In genomic region chr16:22355487-22355908, GRCh38 we compare ENCODE assay signal across 15 cellular contexts. TPM values are rescaled to one million over a fixed set of nuclear protein-coding genes. Genes with fewer than 3 reads are reported as not detected.
DNase-seq lines count a peak whose midpoint lies in the region; ATAC-seq and TF ChIP-seq lines count a peak whose summit lies in the region.
"Had no signal": no experiment of that assay in that cellular context is flagged by ENCODE, and none has a peak within 500 bp of the region (broad histone marks: within the 10 kb centered on the region; RNA-seq: fewer than 3 reads in every experiment).

No MANE protein-coding gene starts in this region.

- POLR2A ChIA-PET in IMR-90 (lab: Charles Lee; ENCODE audit: unreplicated experiment) = no interaction called here
- POLR2A ChIA-PET in activated CD8-positive, alpha-beta T cell treated with anti-CD3 and anti-CD28 coated beads, Interleukin-2, amount 10 ng/mL, durations not matched to agents 7 days and 5 days (lab: Charles Lee) = interaction anchor here (5.8 to 7.7 kb wide), 2 partner anchors 14 to 19 kb away, joined by 25 to 158 read pairs; partner anchors contain the start of gene CDR2

- peak overlapping the region; percentile 58; the same call in 1 of the 2 replicates for H3K27ac ChIP-seq in IMR-90 (ENCODE audit: insufficient read depth, low read length)
- H3K27ac ChIP-seq: foreskin keratinocyte, prostate gland had no signal

- H3K14ac ChIP-seq in IMR-90 (replicated peaks; ENCODE audit: low read depth, low read length) = no peak overlapping the region

- H3K9me3 Mint-ChIP-seq in activated T-cell treated with anti-CD3 and anti-CD28 coated beads, Interleukin-2, amount 50 U/mL, for 72 hours = no peaks in the 10 kb centered on the region
- no peaks in the 10 kb centered on the region for H3K9me3 Mint-ChIP-seq in activated CD8-positive, alpha-beta T cell treated with anti-CD3 and anti-CD28 coated beads, Interleukin-2, amount 10 ng/mL, durations not matched to agents 7 days and 5 days (ENCODE audit: insufficient read depth)
- H3K9me3 Mint-ChIP-seq in stimulated activated memory B cell treated with anti-CD40 and anti-IgM and Interleukin-4, amounts not matched to agents 10 μg/mL and 1 μg/mL and 100 μg/mL, for 72 hours = no peaks in the 10 kb centered on the region
- H3K9me3 Mint-ChIP-seq: immature natural killer cell had no signal

- H3K79me1 ChIP-seq in IMR-90 (ENCODE audit: low read depth in 1 of 2, low read length in 2 of 2) = peaks cover 23 to 75% of the 10 kb centered on the region in 2 experiments

- H3K23ac ChIP-seq in IMR-90 (ENCODE audit: low read depth, low read length) = no peak overlapping the region; the same call in 1 of the 2 replicates

- no peak overlapping the region for H2BK15ac ChIP-seq in IMR-90 (ENCODE audit: low read depth, low read length)

- H3K4me2 ChIP-seq in IMR-90 (ENCODE audit: low read depth, low read length) = no peak overlapping the region

- peaks cover 17% of the 10 kb centered on the region for H3K9me1 ChIP-seq in IMR-90 (ENCODE audit: insufficient read depth, low read length)

- no peak for TF ChIP-seq RAD21 in IMR-90 (IDR thresholded peaks at IDR 0.05; ENCODE audit: low read length)

- H3K9ac ChIP-seq in IMR-90 (ENCODE audit: low read depth, low read length) = no peak overlapping the region

- BruUV-seq in IMR-90 (replicated peaks; lab: Mats Ljungman, UMichigan) = no TSS peak

- no peak overlapping the region for H4K8ac ChIP-seq in IMR-90 (ENCODE audit: low read depth in 2 of 2, low read length in 2 of 2)

- H4K20me1 ChIP-seq in IMR-90 (ENCODE audit: insufficient read depth, low read length) = peaks cover 73% of the 10 kb centered on the region

- H3K4me3 Mint-ChIP-seq in activated T-cell treated with anti-CD3 and anti-CD28 coated beads, Interleukin-2, amount 50 U/mL, for 72 hours = peak overlapping the region; percentile 40 to 59
- no peak overlapping the region for H3K4me3 Mint-ChIP-seq in activated CD8-positive, alpha-beta T cell treated with anti-CD3 and anti-CD28 coated beads, Interleukin-2, amount 10 ng/mL, durations not matched to agents 7 days and 5 days
- H3K4me3 Mint-ChIP-seq in stimulated activated memory B cell treated with anti-CD40 and anti-IgM and Interleukin-4, amounts not matched to agents 10 μg/mL and 1 μg/mL and 100 μg/mL, for 72 hours = no peak overlapping the region
- H3K4me3 Mint-ChIP-seq: brain, immature natural killer cell had no signal

- H2AK9ac ChIP-seq in IMR-90 (replicated peaks; ENCODE audit: low read depth, low read length, poor library complexity) = no peak overlapping the region

- H3K4me1 Mint-ChIP-seq in activated T-cell treated with anti-CD3 and anti-CD28 coated beads, Interleukin-2, amount 50 U/mL, for 72 hours (ENCODE audit: low read depth) = peaks cover 73% of the 10 kb centered on the region
- peaks cover 64% of the 10 kb centered on the region for H3K4me1 Mint-ChIP-seq in activated CD8-positive, alpha-beta T cell treated with anti-CD3 and anti-CD28 coated beads, Interleukin-2, amount 10 ng/mL, durations not matched to agents 7 days and 5 days (ENCODE audit: low read depth)
- peaks cover 45% of the 10 kb centered on the region for H3K4me1 Mint-ChIP-seq in stimulated activated memory B cell treated with anti-CD40 and anti-IgM and Interleukin-4, amounts not matched to agents 10 μg/mL and 1 μg/mL and 100 μg/mL, for 72 hours

- H3K36me3 Mint-ChIP-seq in activated T-cell treated with anti-CD3 and anti-CD28 coated beads, Interleukin-2, amount 50 U/mL, for 72 hours (ENCODE audit: insufficient read depth in 2 of 2) = peaks cover 2 to 26% of the 10 kb centered on the region in 2 donors
- peaks cover 52% of the 10 kb centered on the region for H3K36me3 Mint-ChIP-seq in activated CD8-positive, alpha-beta T cell treated with anti-CD3 and anti-CD28 coated beads, Interleukin-2, amount 10 ng/mL, durations not matched to agents 7 days and 5 days (ENCODE audit: low read depth)
- peaks cover 6% of the 10 kb centered on the region for H3K36me3 Mint-ChIP-seq in stimulated activated memory B cell treated with anti-CD40 and anti-IgM and Interleukin-4, amounts not matched to agents 10 μg/mL and 1 μg/mL and 100 μg/mL, for 72 hours

- no peak overlapping the region for H3K56ac ChIP-seq in IMR-90 (ENCODE audit: extremely low read depth, insufficient read depth, low read length)

- no peaks in the 10 kb centered on the region for H3K27me3 Mint-ChIP-seq in activated T-cell treated with anti-CD3 and anti-CD28 coated beads, Interleukin-2, amount 50 U/mL, for 72 hours (ENCODE audit: low read depth)
- H3K27me3 Mint-ChIP-seq in activated CD8-positive, alpha-beta T cell treated with anti-CD3 and anti-CD28 coated beads, Interleukin-2, amount 10 ng/mL, durations not matched to agents 7 days and 5 days (ENCODE audit: low read depth) = no peaks in the 10 kb centered on the region
- H3K27me3 Mint-ChIP-seq in stimulated activated memory B cell treated with anti-CD40 and anti-IgM and Interleukin-4, amounts not matched to agents 10 μg/mL and 1 μg/mL and 100 μg/mL, for 72 hours = no peaks in the 10 kb centered on the region
- H3K27me3 Mint-ChIP-seq: brain had no signal

- H2BK20ac ChIP-seq in IMR-90 (ENCODE audit: low read depth, low read length) = no peak overlapping the region

- peaks cover 15% of the 10 kb centered on the region for H3K4me1 ChIP-seq in IMR-90 (ENCODE audit: control insufficient read depth, insufficient read depth, low read length)
- H3K4me1 ChIP-seq: prostate gland had no signal

- TF ChIP-seq POLR2A in IMR-90 (IDR thresholded peaks at IDR 0.05; ENCODE audit: low read depth, low read length) = no peak

- H3K4ac ChIP-seq in IMR-90 (ENCODE audit: low read depth, low read length) = no peak overlapping the region

- dilution Hi-C loops in IMR-90 (cut with HindIII; ENCODE audit: low sequenced_read_pairs, unreplicated experiment) = no loop called here

- in situ Hi-C loops in IMR-90 (cut with MboI; ENCODE audit: low sequenced_read_pairs) = no loop called here

- H3K27me3 ChIP-seq in IMR-90 (ENCODE audit: control insufficient read depth, insufficient read depth, low read length) = no peaks in the 10 kb centered on the region
- H3K27me3 ChIP-seq: foreskin keratinocyte, MG63 had no signal

- no peak overlapping the region for H3K4me3 ChIP-seq in IMR-90 (ENCODE audit: insufficient read depth, low read depth, low read length)
- H3K4me3 ChIP-seq: HAP-1, MG63, prostate gland had no signal

- H3K36me3 ChIP-seq in IMR-90 (ENCODE audit: control insufficient read depth, insufficient read depth, low read length) = peaks cover 32% of the 10 kb centered on the region
- H3K36me3 ChIP-seq: prostate gland had no signal

- H3K9me3 ChIP-seq in IMR-90 (ENCODE audit: control insufficient read depth, insufficient read depth, low read length) = no peaks in the 10 kb centered on the region
- H3K9me3 ChIP-seq: HAP-1, MG63, prostate gland had no signal

- no peak overlapping the region for H4K91ac ChIP-seq in IMR-90 (ENCODE audit: insufficient read depth, low read depth, low read length)

- no peak for ATAC-seq in activated T-cell treated with anti-CD3 and anti-CD28 coated beads, Interleukin-2, amount 50 U/mL, for 72 hours (replicated peaks in 1 of 2)
- ATAC-seq in IMR-90 (ENCODE audit: low read depth) = no peak
- ATAC-seq in activated CD8-positive, alpha-beta T cell treated with anti-CD3 and anti-CD28 coated beads, Interleukin-2, amount 10 ng/mL, durations not matched to agents 7 days and 5 days = no peak
- peak; percentile 57 for ATAC-seq in stimulated activated memory B cell treated with anti-CD40 and anti-IgM and Interleukin-4, amounts not matched to agents 10 μg/mL and 1 μg/mL and 100 μg/mL, for 72 hours
- ATAC-seq in GM18498 (IDR thresholded peaks at IDR 0.05; ENCODE audit: unreplicated experiment) = no peak
- ATAC-seq: foreskin keratinocyte had no signal

- no peak overlapping the region for H2AFZ ChIP-seq in IMR-90 (replicated peaks; ENCODE audit: low read length, poor library complexity)

- H4K5ac ChIP-seq in IMR-90 (ENCODE audit: low read depth, low read length) = no peak overlapping the region

- DNase-seq in activated T-cell treated with anti-CD3 and anti-CD28 coated beads, Interleukin-2, amount 50 U/mL, for 72 hours = no peak
- DNase-seq in activated T-cell treated with anti-CD3 and anti-CD28 coated beads for 4 hours (no peak), IMR-90 (no peak), nucleus accumbens (lab: John Stamatoyannopoulos, UW) (no peak), iPS-NIHi11 (ENCODE audit: low spot score) (no peak)
- no peak for DNase-seq in activated CD8-positive, alpha-beta T cell treated with anti-CD3 and anti-CD28 coated beads, Interleukin-2, amount 10 ng/mL, durations not matched to agents 7 days and 5 days
- DNase-seq: effector memory CD4-positive, alpha-beta T cell; foreskin keratinocyte; immature natural killer cell; MG63 had no signal

- no peak overlapping the region for H2BK120ac ChIP-seq in IMR-90 (ENCODE audit: low read depth, low read length)

- intact Hi-C loops in IMR-90 (cut with micrococcal nuclease) = no loop called here

- H3K27ac Mint-ChIP-seq in activated T-cell treated with anti-CD3 and anti-CD28 coated beads, Interleukin-2, amount 50 U/mL, for 72 hours = peak overlapping the region; percentile 75
- H3K27ac Mint-ChIP-seq in activated CD8-positive, alpha-beta T cell treated with anti-CD3 and anti-CD28 coated beads, Interleukin-2, amount 10 ng/mL, durations not matched to agents 7 days and 5 days = peak overlapping the region; percentile 82
- peak overlapping the region; percentile 26 for H3K27ac Mint-ChIP-seq in stimulated activated memory B cell treated with anti-CD40 and anti-IgM and Interleukin-4, amounts not matched to agents 10 μg/mL and 1 μg/mL and 100 μg/mL, for 72 hours

- H2BK5ac ChIP-seq in IMR-90 (ENCODE audit: low read depth, low read length, poor library complexity, severe bottlenecking) = peak overlapping the region; percentile 35

- CTCF ChIA-PET in IMR-90 (lab: Yijun Ruan, JAX) = no interaction called here
- CTCF ChIA-PET in activated CD8-positive, alpha-beta T cell treated with anti-CD3 and anti-CD28 coated beads, Interleukin-2, amount 10 ng/mL, durations not matched to agents 7 days and 5 days (lab: Charles Lee) = interaction anchor here (0.5 to 2.1 kb wide), 5 partner anchors 10 to 55 kb away, joined by 3 to 7 read pairs (median 5); no protein-coding TSS in a partner anchor

- H2AK5ac ChIP-seq in IMR-90 (ENCODE audit: low read depth, low read length) = no peak overlapping the region

- H3K18ac ChIP-seq in IMR-90 (ENCODE audit: low read depth, low read length) = no peak overlapping the region

- no peak for TF ChIP-seq CTCF in IMR-90 (conservative IDR thresholded peaks at IDR 0.05; ENCODE audit: low read depth, low read length)

RNA-seq across cellular contexts. Expression of gene CDR2, which starts 18.9 kb away (rescaled TPM):
- 10 to 100 TPM; 50.0 to 57.2 TPM for total RNA-seq in activated T-cell treated with anti-CD3 and anti-CD28 coated beads, Interleukin-2, amount 50 U/mL, for 72 hours
- total RNA-seq in IMR-90 (2012; rRNA removed) = 44.2 and 48.4 TPM in 2 replicates
- polyA plus RNA-seq in IMR-90 (2012; rRNA removed) = 33.1 and 37.7 TPM in 2 replicates
- 22.5 and 26.0 TPM in 2 replicates for polyA plus RNA-seq in IMR-90 (2012; cell fraction: cytosol; rRNA removed)
- polyA plus RNA-seq in IMR-90 (2012; cell fraction: nucleus; rRNA removed; ENCODE audit: low replicate concordance) = 15.0 and 38.4 TPM in 2 replicates
- total RNA-seq in activated CD8-positive, alpha-beta T cell treated with anti-CD3 and anti-CD28 coated beads, Interleukin-2, amount 10 ng/mL, durations not matched to agents 7 days and 5 days = 10 to 100 TPM; 39.1 to 44.6 TPM

RNA-seq across cellular contexts. Expression of gene POLR3E, which starts 58.3 kb away (rescaled TPM):
- total RNA-seq in activated T-cell treated with anti-CD3 and anti-CD28 coated beads, Interleukin-2, amount 50 U/mL, for 72 hours = 10 to 100 TPM; 57.5 to 59.5 TPM
- 19.9 and 71.1 TPM in 2 replicates for total RNA-seq in IMR-90 (2012; rRNA removed)
- polyA plus RNA-seq in IMR-90 (2012; rRNA removed) = 46.0 and 49.5 TPM in 2 replicates
- 19.8 and 21.1 TPM in 2 replicates for polyA plus RNA-seq in IMR-90 (2012; cell fraction: cytosol; rRNA removed)
- 49.8 and 64.8 TPM in 2 replicates for polyA plus RNA-seq in IMR-90 (2012; cell fraction: nucleus; rRNA removed; ENCODE audit: low replicate concordance)
- 10 to 100 TPM; 43.8 to 49.9 TPM for total RNA-seq in activated CD8-positive, alpha-beta T cell treated with anti-CD3 and anti-CD28 coated beads, Interleukin-2, amount 10 ng/mL, durations not matched to agents 7 days and 5 days

Comparison
In these comparisons a context has a peak if more than half of its experiments do, and no peak if none do; other contexts are left out.
1. H3K27ac Mint-ChIP-seq: peak in every context shown above with its lines; median percentile 82 in activated CD8-positive, alpha-beta T cell treated with anti-CD3 and anti-CD28 coated beads, Interleukin-2, amount 10 ng/mL, durations not matched to agents 7 days and 5 days; 75 in activated T-cell treated with anti-CD3 and anti-CD28 coated beads, Interleukin-2, amount 50 U/mL, for 72 hours; 26 in stimulated activated memory B cell treated with anti-CD40 and anti-IgM and Interleukin-4, amounts not matched to agents 10 μg/mL and 1 μg/mL and 100 μg/mL, for 72 hours.
2. H3K4me3 Mint-ChIP-seq: peak in activated T-cell treated with anti-CD3 and anti-CD28 coated beads, Interleukin-2, amount 50 U/mL, for 72 hours (2 of 2); none in activated CD8-positive, alpha-beta T cell treated with anti-CD3 and anti-CD28 coated beads, Interleukin-2, amount 10 ng/mL, durations not matched to agents 7 days and 5 days (single experiment) and stimulated activated memory B cell treated with anti-CD40 and anti-IgM and Interleukin-4, amounts not matched to agents 10 μg/mL and 1 μg/mL and 100 μg/mL, for 72 hours (single experiment).